ENCODE assay signal across 1 cellular context in genomic region chr22:19644314-19645223, GRCh38.
TF ChIP-seq lines count a peak whose summit lies in the region.

No MANE protein-coding gene starts in this region.

TF ChIP-seq in K562, 482 proteins besides CTCF, POLR2A, EP300 and RAD21 (continued from another document and continues in another):
- TF ChIP-seq, protein P1, sequence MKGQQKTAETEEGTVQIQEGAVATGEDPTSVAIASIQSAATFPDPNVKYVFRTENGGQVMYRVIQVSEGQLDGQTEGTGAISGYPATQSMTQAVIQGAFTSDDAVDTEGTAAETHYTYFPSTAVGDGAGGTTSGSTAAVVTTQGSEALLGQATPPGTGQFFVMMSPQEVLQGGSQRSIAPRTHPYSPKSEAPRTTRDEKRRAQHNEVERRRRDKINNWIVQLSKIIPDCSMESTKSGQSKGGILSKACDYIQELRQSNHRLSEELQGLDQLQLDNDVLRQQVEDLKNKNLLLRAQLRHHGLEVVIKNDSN (CRISPR knock-in tag; IDR thresholded peaks at IDR 0.05), result no peak
- TF ChIP-seq CBX8 (IDR thresholded peaks at IDR 0.05; ENCODE audit: borderline replicate concordance, extremely low read depth, low read depth, low read length, poor library complexity, severe bottlenecking) (no peak), FIP1L1 (IDR thresholded peaks at IDR 0.05; ENCODE audit: low read depth, low read length, poor library complexity, severe bottlenecking) (no peak), KAT7 (CRISPR knock-in tag; IDR thresholded peaks at IDR 0.05; ENCODE audit: borderline replicate concordance) (no peak), MBD2 (IDR thresholded peaks at IDR 0.05; ENCODE audit: borderline replicate concordance, low read depth) (no peak), RBM15 (IDR thresholded peaks at IDR 0.05; ENCODE audit: insufficient read depth, low read length) (no peak), DIDO1 (tag; IDR thresholded peaks at IDR 0.05; ENCODE audit: low read depth) (no peak; the same call in 1 of the 2 replicates), ZSCAN32 (CRISPR knock-in tag; IDR thresholded peaks at IDR 0.05) (no peak), ARNT (IDR thresholded peaks at IDR 0.05) (no peak), RFX5 (IDR thresholded peaks at IDR 0.05; ENCODE audit: low read depth, low read length) (no peak), SIN3B (IDR thresholded peaks at IDR 0.05; ENCODE audit: low read depth) (peak; percentile 23; the same call in 1 of the 2 replicates), ZNF717 (CRISPR knock-in tag; IDR thresholded peaks at IDR 0.05) (no peak), IFI16 (CRISPR knock-in tag; IDR thresholded peaks at IDR 0.05) (peak; percentile 43; the same call in 1 of the 2 replicates), ZNF431 (CRISPR knock-in tag; IDR thresholded peaks at IDR 0.05) (no peak), MAFF (IDR thresholded peaks at IDR 0.05; ENCODE audit: low read length) (no peak), TCF7 (IDR thresholded peaks at IDR 0.05; ENCODE audit: borderline replicate concordance) (no peak), EGR1 (conservative IDR thresholded peaks at IDR 0.05) (no peak), ZEB2 (IDR thresholded peaks at IDR 0.05) (no peak), ZNF23 (CRISPR knock-in tag; IDR thresholded peaks at IDR 0.05) (no peak), ZNF263 (CRISPR knock-in tag; IDR thresholded peaks at IDR 0.05; ENCODE audit: borderline replicate concordance) (no peak), ZNF174 (CRISPR knock-in tag; IDR thresholded peaks at IDR 0.05) (no peak), RBFOX2 (IDR thresholded peaks at IDR 0.05; ENCODE audit: low read depth, low read length) (no peak), NFATC3 (IDR thresholded peaks at IDR 0.05) (no peak), ZNF239 (CRISPR knock-in tag; IDR thresholded peaks at IDR 0.05) (no peak), NCOR1 (IDR thresholded peaks at IDR 0.05) (no peak), STAT6 (CRISPR knock-in tag; IDR thresholded peaks at IDR 0.05) (peak; percentile 31), NFXL1 (CRISPR knock-in tag; IDR thresholded peaks at IDR 0.05) (no peak), MLX (CRISPR knock-in tag; conservative IDR thresholded peaks at IDR 0.05) (no peak; a peak in 1 of 4 replicates), SPI1 (IDR thresholded peaks at IDR 0.05; ENCODE audit: borderline replicate concordance, low read depth, low read length) (no peak), NKRF (IDR thresholded peaks at IDR 0.05; ENCODE audit: borderline replicate concordance) (no peak), KDM4B (IDR thresholded peaks at IDR 0.05; ENCODE audit: borderline replicate concordance in 2 of 2, low read depth in 1 of 2) (peak in 1 of 2 experiments; percentile 51; a peak in 1 of 4 replicates), ZNF76 (CRISPR knock-in tag; IDR thresholded peaks at IDR 0.05; ENCODE audit: borderline replicate concordance) (no peak), NUFIP1 (IDR thresholded peaks at IDR 0.05; ENCODE audit: partially characterized antibody) (no peak), PRMT5 (CRISPR knock-in tag; IDR thresholded peaks at IDR 0.05) (0 out of 2 replicates have a peak, but pooled peaks have one; percentile 3), SMARCA5 (IDR thresholded peaks at IDR 0.05) (no peak)
- TF ChIP-seq, protein P2, sequence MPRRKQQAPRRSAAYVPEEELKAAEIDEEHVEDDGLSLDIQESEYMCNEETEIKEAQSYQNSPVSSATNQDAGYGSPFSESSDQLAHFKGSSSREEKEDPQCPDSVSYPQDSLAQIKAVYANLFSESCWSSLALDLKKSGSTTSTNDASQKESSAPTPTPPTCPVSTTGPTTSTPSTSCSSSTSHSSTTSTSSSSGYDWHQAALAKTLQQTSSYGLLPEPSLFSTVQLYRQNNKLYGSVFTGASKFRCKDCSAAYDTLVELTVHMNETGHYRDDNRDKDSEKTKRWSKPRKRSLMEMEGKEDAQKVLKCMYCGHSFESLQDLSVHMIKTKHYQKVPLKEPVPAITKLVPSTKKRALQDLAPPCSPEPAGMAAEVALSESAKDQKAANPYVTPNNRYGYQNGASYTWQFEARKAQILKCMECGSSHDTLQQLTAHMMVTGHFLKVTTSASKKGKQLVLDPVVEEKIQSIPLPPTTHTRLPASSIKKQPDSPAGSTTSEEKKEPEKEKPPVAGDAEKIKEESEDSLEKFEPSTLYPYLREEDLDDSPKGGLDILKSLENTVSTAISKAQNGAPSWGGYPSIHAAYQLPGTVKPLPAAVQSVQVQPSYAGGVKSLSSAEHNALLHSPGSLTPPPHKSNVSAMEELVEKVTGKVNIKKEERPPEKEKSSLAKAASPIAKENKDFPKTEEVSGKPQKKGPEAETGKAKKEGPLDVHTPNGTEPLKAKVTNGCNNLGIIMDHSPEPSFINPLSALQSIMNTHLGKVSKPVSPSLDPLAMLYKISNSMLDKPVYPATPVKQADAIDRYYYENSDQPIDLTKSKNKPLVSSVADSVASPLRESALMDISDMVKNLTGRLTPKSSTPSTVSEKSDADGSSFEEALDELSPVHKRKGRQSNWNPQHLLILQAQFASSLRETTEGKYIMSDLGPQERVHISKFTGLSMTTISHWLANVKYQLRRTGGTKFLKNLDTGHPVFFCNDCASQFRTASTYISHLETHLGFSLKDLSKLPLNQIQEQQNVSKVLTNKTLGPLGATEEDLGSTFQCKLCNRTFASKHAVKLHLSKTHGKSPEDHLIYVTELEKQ (CRISPR knock-in tag; IDR thresholded peaks at IDR 0.05), result no peak
- TF ChIP-seq, protein P3, sequence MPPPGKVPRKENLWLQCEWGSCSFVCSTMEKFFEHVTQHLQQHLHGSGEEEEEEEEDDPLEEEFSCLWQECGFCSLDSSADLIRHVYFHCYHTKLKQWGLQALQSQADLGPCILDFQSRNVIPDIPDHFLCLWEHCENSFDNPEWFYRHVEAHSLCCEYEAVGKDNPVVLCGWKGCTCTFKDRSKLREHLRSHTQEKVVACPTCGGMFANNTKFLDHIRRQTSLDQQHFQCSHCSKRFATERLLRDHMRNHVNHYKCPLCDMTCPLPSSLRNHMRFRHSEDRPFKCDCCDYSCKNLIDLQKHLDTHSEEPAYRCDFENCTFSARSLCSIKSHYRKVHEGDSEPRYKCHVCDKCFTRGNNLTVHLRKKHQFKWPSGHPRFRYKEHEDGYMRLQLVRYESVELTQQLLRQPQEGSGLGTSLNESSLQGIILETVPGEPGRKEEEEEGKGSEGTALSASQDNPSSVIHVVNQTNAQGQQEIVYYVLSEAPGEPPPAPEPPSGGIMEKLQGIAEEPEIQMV (tag; conservative IDR thresholded peaks at IDR 0.05; ENCODE audit: low read depth), result no peak
- TF ChIP-seq, protein P4, sequence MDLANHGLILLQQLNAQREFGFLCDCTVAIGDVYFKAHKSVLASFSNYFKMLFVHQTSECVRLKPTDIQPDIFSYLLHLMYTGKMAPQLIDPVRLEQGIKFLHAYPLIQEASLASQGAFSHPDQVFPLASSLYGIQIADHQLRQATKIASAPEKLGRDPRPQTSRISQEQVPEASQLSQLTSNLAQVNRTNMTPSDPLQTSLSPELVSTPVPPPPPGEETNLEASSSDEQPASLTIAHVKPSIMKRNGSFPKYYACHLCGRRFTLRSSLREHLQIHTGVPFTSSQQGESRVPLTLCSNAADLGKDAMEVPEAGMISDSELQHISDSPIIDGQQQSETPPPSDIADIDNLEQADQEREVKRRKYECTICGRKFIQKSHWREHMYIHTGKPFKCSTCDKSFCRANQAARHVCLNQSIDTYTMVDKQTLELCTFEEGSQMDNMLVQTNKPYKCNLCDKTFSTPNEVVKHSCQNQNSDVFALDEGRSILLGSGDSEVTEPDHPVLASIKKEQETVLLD (IDR thresholded peaks at IDR 0.05), result 0 out of 2 replicates have a peak, but pooled peaks have one; percentile 25
- TF ChIP-seq, protein P5, sequence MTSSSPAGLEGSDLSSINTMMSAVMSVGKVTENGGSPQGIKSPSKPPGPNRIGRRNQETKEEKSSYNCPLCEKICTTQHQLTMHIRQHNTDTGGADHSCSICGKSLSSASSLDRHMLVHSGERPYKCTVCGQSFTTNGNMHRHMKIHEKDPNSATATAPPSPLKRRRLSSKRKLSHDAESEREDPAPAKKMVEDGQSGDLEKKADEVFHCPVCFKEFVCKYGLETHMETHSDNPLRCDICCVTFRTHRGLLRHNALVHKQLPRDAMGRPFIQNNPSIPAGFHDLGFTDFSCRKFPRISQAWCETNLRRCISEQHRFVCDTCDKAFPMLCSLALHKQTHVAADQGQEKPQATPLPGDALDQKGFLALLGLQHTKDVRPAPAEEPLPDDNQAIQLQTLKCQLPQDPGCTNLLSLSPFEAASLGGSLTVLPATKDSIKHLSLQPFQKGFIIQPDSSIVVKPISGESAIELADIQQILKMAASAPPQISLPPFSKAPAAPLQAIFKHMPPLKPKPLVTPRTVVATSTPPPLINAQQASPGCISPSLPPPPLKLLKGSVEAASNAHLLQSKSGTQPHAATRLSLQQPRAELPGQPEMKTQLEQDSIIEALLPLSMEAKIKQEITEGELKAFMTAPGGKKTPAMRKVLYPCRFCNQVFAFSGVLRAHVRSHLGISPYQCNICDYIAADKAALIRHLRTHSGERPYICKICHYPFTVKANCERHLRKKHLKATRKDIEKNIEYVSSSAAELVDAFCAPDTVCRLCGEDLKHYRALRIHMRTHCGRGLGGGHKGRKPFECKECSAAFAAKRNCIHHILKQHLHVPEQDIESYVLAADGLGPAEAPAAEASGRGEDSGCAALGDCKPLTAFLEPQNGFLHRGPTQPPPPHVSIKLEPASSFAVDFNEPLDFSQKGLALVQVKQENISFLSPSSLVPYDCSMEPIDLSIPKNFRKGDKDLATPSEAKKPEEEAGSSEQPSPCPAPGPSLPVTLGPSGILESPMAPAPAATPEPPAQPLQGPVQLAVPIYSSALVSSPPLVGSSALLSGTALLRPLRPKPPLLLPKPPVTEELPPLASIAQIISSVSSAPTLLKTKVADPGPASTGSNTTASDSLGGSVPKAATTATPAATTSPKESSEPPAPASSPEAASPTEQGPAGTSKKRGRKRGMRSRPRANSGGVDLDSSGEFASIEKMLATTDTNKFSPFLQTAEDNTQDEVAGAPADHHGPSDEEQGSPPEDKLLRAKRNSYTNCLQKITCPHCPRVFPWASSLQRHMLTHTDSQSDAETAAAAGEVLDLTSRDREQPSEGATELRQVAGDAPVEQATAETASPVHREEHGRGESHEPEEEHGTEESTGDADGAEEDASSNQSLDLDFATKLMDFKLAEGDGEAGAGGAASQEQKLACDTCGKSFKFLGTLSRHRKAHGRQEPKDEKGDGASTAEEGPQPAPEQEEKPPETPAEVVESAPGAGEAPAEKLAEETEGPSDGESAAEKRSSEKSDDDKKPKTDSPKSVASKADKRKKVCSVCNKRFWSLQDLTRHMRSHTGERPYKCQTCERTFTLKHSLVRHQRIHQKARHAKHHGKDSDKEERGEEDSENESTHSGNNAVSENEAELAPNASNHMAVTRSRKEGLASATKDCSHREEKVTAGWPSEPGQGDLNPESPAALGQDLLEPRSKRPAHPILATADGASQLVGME (CRISPR knock-in tag; IDR thresholded peaks at IDR 0.05), result peak; percentile 69; the same call in 1 of the 2 replicates
